ENCODE assay signal across 14 cellular contexts in the genomic region with DNA sequence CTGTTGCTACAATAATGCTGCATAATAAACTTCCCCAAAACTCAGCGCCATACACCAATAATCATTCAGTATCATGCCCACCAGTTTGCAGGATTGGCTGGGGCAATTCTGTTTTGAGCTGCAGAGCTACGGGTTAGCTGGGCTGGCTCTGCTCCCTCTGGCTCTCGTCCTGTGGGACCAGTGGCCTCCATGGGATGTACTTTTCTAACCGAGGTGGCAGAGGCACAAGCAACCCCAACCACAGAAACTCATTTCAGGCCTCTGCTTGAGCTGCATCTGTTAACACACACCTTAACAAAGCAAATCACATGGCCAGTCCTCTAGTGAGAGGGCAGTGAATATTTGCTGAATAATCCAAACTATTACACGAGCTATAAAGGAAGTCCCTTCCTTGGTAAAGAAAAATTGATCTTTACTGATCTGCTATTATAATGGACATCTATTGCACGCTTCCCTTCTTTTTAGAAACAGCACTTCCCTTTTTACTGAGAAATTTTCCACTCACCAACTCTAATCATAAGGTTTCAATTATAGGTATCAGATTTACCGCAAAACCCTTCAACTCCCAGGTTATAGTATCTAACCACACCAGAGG. TPM values are rescaled to one million over a fixed set of nuclear protein-coding genes. Genes with fewer than 3 reads are reported as not detected.
DNase-seq lines count a peak whose midpoint lies in the region; ATAC-seq, FAIRE-seq and TF ChIP-seq lines count a peak whose summit lies in the region.
"Had no signal": no experiment of that assay in that cellular context is flagged by ENCODE, and none has a peak within 500 bp of the region (broad histone marks: within the 10 kb centered on the region; RNA-seq: fewer than 3 reads in every experiment).

No MANE protein-coding gene starts in this region.

- peak overlapping the region; percentile 11; the same call in 1 of the 2 replicates for H3K4me3 ChIP-seq in GM12878

- ATAC-seq in GM19467 (IDR thresholded peaks at IDR 0.05; ENCODE audit: unreplicated experiment) (peak; percentile 38), GM12878 (peak; percentile 52), GM21737 (IDR thresholded peaks at IDR 0.05; ENCODE audit: unreplicated experiment) (no peak)

- SMC1A ChIA-PET in GM12878 (lab: Charles Lee; ENCODE audit: uncharacterized antibody, unreplicated experiment): interaction anchor here (0.6 to 3.4 kb wide), 22 partner anchors 9 to 89 kb away, joined by 3 to 40 read pairs (median 5); partner anchors contain the start of gene BCL2A1

- TF ChIP-seq RAD21 in GM12878 (IDR thresholded peaks at IDR 0.05; ENCODE audit: insufficient read depth, low read depth, low read length): no peak

- no peak for TF ChIP-seq POLR2A in GM12878 (IDR thresholded peaks at IDR 0.05; ENCODE audit: low read depth, low read length)

- FAIRE-seq in GM12878 (lab: Jason Lieb, UNC): no peak
- FAIRE-seq: HTR-8/SVneo had no signal

- no peak for TF ChIP-seq CTCF in GM12878 (IDR thresholded peaks at IDR 0.05 in 2 of 3, conservative IDR thresholded peaks at IDR 0.05 in 1 of 3; ENCODE audit: control insufficient read depth in 2 of 3, extremely low read depth in 1 of 3, insufficient read depth in 1 of 3, low read depth in 3 of 3, low read length in 3 of 3)

- DNase-seq in CMK (ENCODE audit: low read depth): peak; percentile 56
- DNase-seq in Kasumi-1 (lab: John Stamatoyannopoulos, UW): peak; percentile 10 to 19
- DNase-seq in GM12878 (ENCODE audit: low read depth, low spot score): peak; percentile 80
- DNase-seq in activated naive CD4-positive, alpha-beta T cell treated with Interleukin-2 at 50 U/mL for 16 hours: no peak
- no peak for DNase-seq in superior temporal gyrus (ENCODE audit: extremely low spot score)
- no peak for DNase-seq in occipital lobe (lab: John Stamatoyannopoulos, UW)
- DNase-seq: C1 segment of cervical spinal cord; central memory CD4-positive, alpha-beta T cell; kidney glomerular epithelial cell had no signal

- TF ChIP-seq EP300 in GM12878 (IDR thresholded peaks at IDR 0.05; ENCODE audit: borderline replicate concordance in 1 of 2, control insufficient read depth in 1 of 2, low read depth in 2 of 2, low read length in 2 of 2): peak; percentile 67 to 73; a peak in 2 of 4 replicates

- intact Hi-C loops in GM12878 (cut with micrococcal nuclease; ENCODE audit: unreplicated experiment): loop anchor here (1.0 to 2.0 kb wide), 2 partner anchors 11 to 77 kb away; partner anchors contain the start of genes BCL2A1 and ZFAND6

- RAD21 ChIA-PET in GM12878 (lab: Charles Lee; ENCODE audit: unreplicated experiment): interaction anchor here (0.6 to 4.6 kb wide), 17 partner anchors 9 to 87 kb away, joined by 3 to 42 read pairs (median 4); partner anchors contain the start of genes BCL2A1 and MTHFS

- no peaks in the 10 kb centered on the region for H4K20me1 ChIP-seq in GM12878 (ENCODE audit: control insufficient read depth, insufficient read depth)

- in situ Hi-C loops in GM12878 (cut with MboI): no loop called here

- no peaks in the 10 kb centered on the region for H3K36me3 ChIP-seq in GM12878 (ENCODE audit: control insufficient read depth in 2 of 2, insufficient read depth in 2 of 2, low read length in 1 of 2)

- CTCF ChIA-PET in GM12878 (lab: Yijun Ruan, JAX): interaction anchor here (0.6 to 4.0 kb wide), 11 partner anchors 9 to 129 kb away, joined by 3 to 27 read pairs (median 3); partner anchors contain the start of genes BCL2A1 and MTHFS

- WGBS in GM12878 (ENCODE audit: insufficient coverage, insufficient replicate concordance, low lambda C conversion rate, missing lambda C conversion rate): 1% methylated on average over 7 of the region's 7 CpGs

- H3K27me3 ChIP-seq in GM12878 (replicated peaks in 1 of 2; ENCODE audit: control insufficient read depth in 2 of 2, insufficient read depth in 2 of 2, low read length in 1 of 2): no peaks in the 10 kb centered on the region

- peak overlapping the region; percentile 78 for H3K4me2 ChIP-seq in GM12878 (ENCODE audit: control insufficient read depth, insufficient read depth)

- BruUV-seq in GM12878 (replicated peaks; lab: Mats Ljungman, UMichigan): no TSS peak

- H3K79me2 ChIP-seq in GM12878 (ENCODE audit: control insufficient read depth, insufficient read depth, low read length): peaks cover 3% of the 10 kb centered on the region; the same call in 1 of the 2 replicates

- H3K27ac ChIP-seq in GM12878 (ENCODE audit: control insufficient read depth, insufficient read depth): peak overlapping the region; percentile 99

- peak overlapping the region; percentile 33 for H3K9ac ChIP-seq in GM12878 (ENCODE audit: control insufficient read depth, insufficient read depth, low read length)

- POLR2A ChIA-PET in GM12878 (lab: Charles Lee): interaction anchor here (0.6 to 2.5 kb wide), 13 partner anchors 10 to 137 kb away, joined by 3 to 15 read pairs (median 4); partner anchors contain the start of gene BCL2A1

- no peaks in the 10 kb centered on the region for H3K9me3 ChIP-seq in GM12878 (replicated peaks; ENCODE audit: control insufficient read depth, insufficient read depth, low read length)

- peaks cover 57% of the 10 kb centered on the region for H3K4me1 ChIP-seq in GM12878 (ENCODE audit: control insufficient read depth, insufficient read depth, low read length)

- peak overlapping the region; percentile 25; the same call in 1 of the 2 replicates for H2AFZ ChIP-seq in GM12878 (ENCODE audit: control insufficient read depth, low read depth, low read length)

TF ChIP-seq in GM12878, 131 proteins besides CTCF, POLR2A, EP300 and RAD21 (continues in another document):
- peak; percentile 93 to 94 for TF ChIP-seq IKZF2 (IDR thresholded peaks at IDR 0.05)
- TF ChIP-seq MYC (IDR thresholded peaks at IDR 0.05; ENCODE audit: insufficient read depth, insufficient read length, insufficient replicate concordance, low read length, severe bottlenecking): no peak
- TF ChIP-seq, protein P1, sequence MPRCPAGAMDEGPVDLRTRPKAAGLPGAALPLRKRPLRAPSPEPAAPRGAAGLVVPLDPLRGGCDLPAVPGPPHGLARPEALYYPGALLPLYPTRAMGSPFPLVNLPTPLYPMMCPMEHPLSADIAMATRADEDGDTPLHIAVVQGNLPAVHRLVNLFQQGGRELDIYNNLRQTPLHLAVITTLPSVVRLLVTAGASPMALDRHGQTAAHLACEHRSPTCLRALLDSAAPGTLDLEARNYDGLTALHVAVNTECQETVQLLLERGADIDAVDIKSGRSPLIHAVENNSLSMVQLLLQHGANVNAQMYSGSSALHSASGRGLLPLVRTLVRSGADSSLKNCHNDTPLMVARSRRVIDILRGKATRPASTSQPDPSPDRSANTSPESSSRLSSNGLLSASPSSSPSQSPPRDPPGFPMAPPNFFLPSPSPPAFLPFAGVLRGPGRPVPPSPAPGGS (IDR thresholded peaks at IDR 0.05; ENCODE audit: borderline replicate concordance, insufficient read depth, low read depth, low read length, poor library complexity, severe bottlenecking): peak; percentile 47
- TF ChIP-seq, protein P2, sequence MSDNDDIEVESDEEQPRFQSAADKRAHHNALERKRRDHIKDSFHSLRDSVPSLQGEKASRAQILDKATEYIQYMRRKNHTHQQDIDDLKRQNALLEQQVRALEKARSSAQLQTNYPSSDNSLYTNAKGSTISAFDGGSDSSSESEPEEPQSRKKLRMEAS (IDR thresholded peaks at IDR 0.05; ENCODE audit: low read depth, low read length): peak; percentile 62; the same call in 1 of the 2 replicates
- peak; percentile 64 for TF ChIP-seq ATF7 (IDR thresholded peaks at IDR 0.05; ENCODE audit: low read depth)
- TF ChIP-seq E4F1 (IDR thresholded peaks at IDR 0.05; ENCODE audit: borderline replicate concordance, partially characterized antibody): no peak
- TF ChIP-seq HDGF (IDR thresholded peaks at IDR 0.05): no peak
- peak; percentile 74; the same call in 1 of the 2 replicates for TF ChIP-seq ZNF217 (IDR thresholded peaks at IDR 0.05)
- TF ChIP-seq NBN (IDR thresholded peaks at IDR 0.05): peak; percentile 81
- no peak for TF ChIP-seq HDAC6 (IDR thresholded peaks at IDR 0.05; ENCODE audit: unreplicated experiment)
- TF ChIP-seq PAX5 (IDR thresholded peaks at IDR 0.05; ENCODE audit: borderline replicate concordance, low read depth, low read length): peak; percentile 58

RNA-seq across cellular contexts. Expression of gene BCL2A1, which starts 11.0 kb away (rescaled TPM):
- 254 and 257 TPM in 2 replicates for total RNA-seq in GM12878 (2013; cell fraction: nucleolus; rRNA removed)
- 181 and 223 TPM in 2 replicates for total RNA-seq in GM12878 (2014; rRNA removed)
- 358 and 373 TPM in 2 replicates for total RNA-seq in GM12878 (2014; rRNA removed; fragmentation: Illumina TruSeq; extraction: Trizol)
- 183 and 212 TPM in 2 replicates for total RNA-seq in GM12878 (2021)
- polyA plus RNA-seq in GM12878 (2011; ENCODE audit: low read depth): 147 TPM
- 375 and 596 TPM in 2 replicates for polyA plus RNA-seq in GM12878 (2011; rRNA removed)
- 165 and 194 TPM in 2 replicates for polyA plus RNA-seq in GM12878 (2011; cell fraction: cytosol; rRNA removed)
- polyA plus RNA-seq in GM12878 (2011; cell fraction: nucleus; rRNA removed): 92.5 and 111 TPM in 2 replicates
- polyA plus RNA-seq in GM12878 (2012): 152 and 177 TPM in 2 replicates
- polyA plus RNA-seq in GM12878 (2014; fragmentation: Illumina TruSeq; extraction: Trizol): 374 and 510 TPM in 2 replicates
- polyA plus RNA-seq in GM12878 (2014; fragmentation: Nextera tagmentation; extraction: Ambion mirVana): 100 to 1,000 TPM; 536 to 570 TPM
- 224 and 283 TPM in 2 replicates for polyA plus RNA-seq in GM12878 (2014; rRNA removed)
- 100 to 1,000 TPM; 190 to 192 TPM for polyA plus RNA-seq in GM12878 (2016; fragmentation: Nextera tagmentation; extraction: Ambion mirVana)
- 130 and 161 TPM in 2 replicates for polyA minus RNA-seq in GM12878 (2011; rRNA and poly(A)+ RNA removed)
- polyA minus RNA-seq in GM12878 (2011; cell fraction: cytosol; rRNA and poly(A)+ RNA removed): 40.8 and 46.6 TPM in 2 replicates
- 73.5 and 89.2 TPM in 2 replicates for polyA minus RNA-seq in GM12878 (2011; cell fraction: nucleus; rRNA and poly(A)+ RNA removed)
- total RNA-seq in occipital lobe: 0.94 TPM
- total RNA-seq: H4, NCI-H460 had no signal

Comparison
In these comparisons a context has a peak if more than half of its experiments do, and no peak if none do; other contexts are left out.
1. DNase-seq: peak in CMK (single experiment), Kasumi-1 (2 of 2) and GM12878 (single experiment); none in activated naive CD4-positive, alpha-beta T cell treated with Interleukin-2 at 50 U/mL for 16 hours (single experiment), superior temporal gyrus (single experiment) and occipital lobe (single experiment).
2. RNA of gene BCL2A1, which starts 11.0 kb away (total RNA-seq): 181 to 373 TPM in GM12878; 0.94 TPM in occipital lobe (single experiment); every median in the first group is over 10 times any median in the second.